In the genomic region with DNA sequence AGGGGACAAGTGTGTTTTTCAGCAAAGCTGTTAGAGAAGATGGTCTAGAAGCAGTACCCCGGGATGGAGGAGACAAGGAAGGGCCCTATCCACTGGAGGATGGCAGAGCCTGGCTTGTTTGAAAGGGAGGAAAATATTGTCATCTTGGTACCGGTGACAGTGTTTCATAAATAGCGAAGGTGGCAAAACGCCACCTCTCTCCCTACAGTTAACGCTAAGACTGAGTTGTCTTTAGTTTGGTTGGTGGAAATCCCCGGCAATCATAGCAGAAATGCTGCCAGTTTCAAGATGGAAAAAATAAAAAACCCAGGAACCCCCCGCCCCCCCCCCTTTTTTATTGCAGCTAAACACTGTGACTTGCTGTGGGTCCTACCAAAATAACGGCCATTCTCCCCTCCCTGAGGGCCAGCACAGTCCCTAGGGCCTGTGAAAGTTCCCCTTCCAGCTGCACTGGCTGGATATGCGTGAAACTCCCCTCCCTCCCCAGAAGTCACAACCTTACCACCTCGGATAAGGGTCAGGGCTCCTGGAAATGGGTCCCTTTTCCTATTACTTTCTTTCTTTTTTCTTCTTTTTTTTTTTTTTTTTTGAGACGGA, we compare ENCODE assay signal across 11 cellular contexts. TPM values are rescaled to one million over a fixed set of nuclear protein-coding genes. Genes with fewer than 3 reads are reported as not detected.
DNase-seq lines count a peak whose midpoint lies in the region; FAIRE-seq and TF ChIP-seq lines count a peak whose summit lies in the region.
"Had no signal": no experiment of that assay in that cellular context is flagged by ENCODE, and none has a peak within 500 bp of the region (broad histone marks: within the 10 kb centered on the region; RNA-seq: fewer than 3 reads in every experiment).

No MANE protein-coding gene starts in this region.

- intact Hi-C loops in spleen (cut with DNase I; ENCODE audit: low total_unique reads), result no loop called here

- no peaks in the 10 kb centered on the region for H3K9me3 ChIP-seq in spleen
- no peaks in the 10 kb centered on the region for H3K9me3 ChIP-seq in smooth muscle cell (replicated peaks; ENCODE audit: low read depth)
- H3K9me3 ChIP-seq in H9 (ENCODE audit: control insufficient read depth, low read depth, low read length), result no peaks in the 10 kb centered on the region
- H3K9me3 ChIP-seq: left lung, tibial artery had no signal

- peaks cover 16 to 100% (median 86%) of the 10 kb centered on the region in 6 donors for H3K4me1 ChIP-seq in spleen
- peaks cover 7% of the 10 kb centered on the region for H3K4me1 ChIP-seq in smooth muscle cell (ENCODE audit: low read depth)
- H3K4me1 ChIP-seq in H9 (ENCODE audit: insufficient read depth, low read length), result no peaks in the 10 kb centered on the region

- H3K27ac ChIP-seq in spleen (peak overlapping the region; percentile 77 to 100 (median 96)), smooth muscle cell (ENCODE audit: low read depth) (no peak overlapping the region), H9 (ENCODE audit: insufficient read length, low read depth, low read length) (no peak overlapping the region)
- H3K27ac ChIP-seq: tibial artery had no signal

- H3T11ph ChIP-seq in H9 (ENCODE audit: low read length), result no peak overlapping the region

- no peak overlapping the region for H2BK15ac ChIP-seq in H9 (ENCODE audit: low read depth, low read length)

- H3K27me3 Mint-ChIP-seq in H9 (ENCODE audit: low read depth), result peaks cover 49% of the 10 kb centered on the region

- peaks cover 6 to 13% of the 10 kb centered on the region in 2 experiments; a peak in 3 of 4 replicates for H3K4me1 Mint-ChIP-seq in H9

- TF ChIP-seq CTCF in GM12864 (IDR thresholded peaks at IDR 0.05; ENCODE audit: low read depth, low read length, missing control alignments), result no peak
- no peak for TF ChIP-seq CTCF in spleen (IDR thresholded peaks at IDR 0.05 in 8 of 11, conservative IDR thresholded peaks at IDR 0.05 in 3 of 11)
- TF ChIP-seq CTCF in smooth muscle cell (IDR thresholded peaks at IDR 0.05; ENCODE audit: borderline replicate concordance, insufficient read depth, poor library complexity, severe bottlenecking), result no peak
- no peak for TF ChIP-seq CTCF in H9 (conservative IDR thresholded peaks at IDR 0.05)

- H3K4me2 ChIP-seq in smooth muscle cell (no peak overlapping the region), H9 (ENCODE audit: insufficient read depth, insufficient read length, low read length) (no peak overlapping the region)

- H3K79me2 ChIP-seq in smooth muscle cell (ENCODE audit: low read depth), result no peaks in the 10 kb centered on the region
- H3K79me2 ChIP-seq in H9 (ENCODE audit: insufficient read depth, low read length), result no peaks in the 10 kb centered on the region

- H2AFZ ChIP-seq in smooth muscle cell (ENCODE audit: low read depth), result no peak overlapping the region
- no peak overlapping the region for H2AFZ ChIP-seq in H9 (ENCODE audit: low read length)

- H4K8ac ChIP-seq in H9 (replicated peaks; ENCODE audit: insufficient read length, low read depth, low read length), result no peak overlapping the region

- H3K27me3 ChIP-seq in spleen (replicated peaks in 1 of 7) (peaks cover 0 to 21% (median 7%) of the 10 kb centered on the region in 7 donors), smooth muscle cell (ENCODE audit: low read depth) (peaks cover 42% of the 10 kb centered on the region), H9 (ENCODE audit: insufficient read depth, low read length) (peaks cover 9% of the 10 kb centered on the region; the same call in 1 of the 2 replicates)

- no peaks in the 10 kb centered on the region for H3K79me1 ChIP-seq in H9 (ENCODE audit: insufficient read depth, low read depth, low read length, poor library complexity, severe bottlenecking)

- no peak for FAIRE-seq in HTR-8/SVneo (lab: Jason Lieb, UNC)

- H3K9ac ChIP-seq in smooth muscle cell (ENCODE audit: low read depth) (no peak overlapping the region), H9 (ENCODE audit: extremely low read depth, insufficient read length, low read length) (no peak overlapping the region)

- peaks cover 0 to 10% (median 2%) of the 10 kb centered on the region in 6 donors for H3K36me3 ChIP-seq in spleen
- no peaks in the 10 kb centered on the region for H3K36me3 ChIP-seq in smooth muscle cell (ENCODE audit: low read depth)
- H3K36me3 ChIP-seq: left lung, tibial artery had no signal

- no peak overlapping the region for H4K5ac ChIP-seq in H9 (ENCODE audit: insufficient read length, low read depth, low read length)

- no peaks in the 10 kb centered on the region; a peak in 1 of 5 replicates for H3K9me3 Mint-ChIP-seq in H9

- 19 to 27% (median 23%) methylated on average over 10 to 11 of the region's 11 CpGs for WGBS in spleen, 5 donors
- WGBS in smooth muscle cell (ENCODE audit: low lambda C conversion rate), result 87% methylated on average over 11 of the region's 11 CpGs
- WGBS in H9 (ENCODE audit: extremely low coverage, insufficient read length, low lambda C conversion rate), result no CpG with 5 or more reads among the region's 11 CpGs

- H2AK5ac ChIP-seq in H9 (ENCODE audit: insufficient read length, low read length), result no peak overlapping the region

- H3K4ac ChIP-seq in H9 (ENCODE audit: low read depth, low read length), result no peak overlapping the region

- H3F3A ChIP-seq in smooth muscle cell (ENCODE audit: low read depth), result no peaks in the 10 kb centered on the region

- no peak overlapping the region for H2BK20ac ChIP-seq in H9 (ENCODE audit: low read depth, low read length, poor library complexity, severe bottlenecking)

- no peaks in the 10 kb centered on the region for H4K20me1 ChIP-seq in smooth muscle cell (ENCODE audit: low read depth)
- H4K20me1 ChIP-seq in H9 (ENCODE audit: control insufficient read depth, insufficient read depth, insufficient read length), result no peaks in the 10 kb centered on the region

- no peak overlapping the region for H2BK120ac ChIP-seq in H9 (ENCODE audit: low read depth, low read length, poor library complexity, severe bottlenecking)

- no peak for TF ChIP-seq POLR2A in spleen (IDR thresholded peaks at IDR 0.05)

- H3K14ac ChIP-seq in H9 (ENCODE audit: insufficient read depth, low read length), result no peak overlapping the region

- DNase-seq in GM12864 (ENCODE audit: low read depth), result peak; percentile 37
- DNase-seq in T follicular helper cell (ENCODE audit: low read depth), result peak; percentile 23
- DNase-seq in activated effector memory CD4-positive, alpha-beta T cell treated with anti-CD3 and anti-CD28 coated beads, Interleukin-2, amount 50 U/mL, for 16 hours, result peak; percentile 80
- DNase-seq in spleen, result no peak
- no peak for DNase-seq in iPS-NIHi11 (ENCODE audit: low spot score)
- DNase-seq in HTR-8/SVneo (ENCODE audit: insufficient read length, low spot score), result no peak
- DNase-seq in smooth muscle cell (lab: John Stamatoyannopoulos, UW; ENCODE audit: unreplicated experiment), result no peak
- no peak for DNase-seq in H9
- DNase-seq: NCI-H1417, tibial artery had no signal

- no peak overlapping the region for H3K27ac Mint-ChIP-seq in H9

- H3K56ac ChIP-seq in H9 (ENCODE audit: insufficient read length, low read depth, low read length), result no peak overlapping the region

- H3K18ac ChIP-seq in H9 (ENCODE audit: insufficient read length, low read depth, low read length), result no peak overlapping the region

- H3K23me2 ChIP-seq in H9 (ENCODE audit: insufficient read length, low read depth, low read length, poor library complexity, severe bottlenecking), result peaks cover 10% of the 10 kb centered on the region

- no peak overlapping the region for H3K4me3 Mint-ChIP-seq in H9

- no peak overlapping the region for H4K91ac ChIP-seq in H9 (ENCODE audit: insufficient read length, low read depth, low read length)

- no peak overlapping the region for H2BK5ac ChIP-seq in H9 (ENCODE audit: insufficient read length, low read length)

- H3K36me3 Mint-ChIP-seq in H9 (ENCODE audit: insufficient read depth in 1 of 3, low read depth in 3 of 3), result no peaks in the 10 kb centered on the region

- no peak overlapping the region for H2BK12ac ChIP-seq in H9 (ENCODE audit: insufficient read length, low read depth, low read length)

- H3K4me3 ChIP-seq in GM12864 (ENCODE audit: low read depth, low read length), result peak overlapping the region; percentile 90; the same call in 1 of the 2 replicates
- peak overlapping the region; percentile 8 to 97 (median 89) for H3K4me3 ChIP-seq in spleen
- no peak overlapping the region for H3K4me3 ChIP-seq in smooth muscle cell
- H3K4me3 ChIP-seq: tibial artery had no signal

- no peak overlapping the region for H3K23ac ChIP-seq in H9 (ENCODE audit: insufficient read length, low read depth, low read length)

RNA-seq across cellular contexts. Expression of a gene that starts 3.7 kb away (rescaled TPM):
- total RNA-seq in spleen (100 to 1,000 TPM in 5 of 7 donors, 10 to 100 TPM in 2; 89.4 to 186 (median 130) TPM), smooth muscle cell (4.1 and 4.9 TPM in 2 replicates), H9 (2021) (10.0 and 10.6 TPM in 2 replicates)
- polyA plus RNA-seq in spleen (10 to 100 TPM; 26.8 to 52.1 (median 43.2) TPM), smooth muscle cell (3.9 and 7.1 TPM in 2 replicates)

Comparison
In these comparisons a context has a peak if more than half of its experiments do, and no peak if none do; other contexts are left out.
1. DNase-seq: peak in GM12864 (single experiment), T follicular helper cell (single experiment) and activated effector memory CD4-positive, alpha-beta T cell treated with anti-CD3 and anti-CD28 coated beads, Interleukin-2, amount 50 U/mL, for 16 hours (single experiment); none in spleen (single experiment), iPS-NIHi11 (single experiment), HTR-8/SVneo (single experiment), smooth muscle cell (single experiment) and H9 (single experiment).
2. H3K27ac ChIP-seq: peak in spleen (8 of 8); none in smooth muscle cell (single experiment) and H9 (single experiment).